ENCODE assay signal across 9 cellular contexts in genomic region chr17:82105417-82105881, GRCh38. TPM values are rescaled to one million over a fixed set of nuclear protein-coding genes. Genes with fewer than 3 reads are reported as not detected.
DNase-seq lines count a peak whose midpoint lies in the region; ATAC-seq, FAIRE-seq and TF ChIP-seq lines count a peak whose summit lies in the region.
"Had no signal": no experiment of that assay in that cellular context is flagged by ENCODE, and none has a peak within 500 bp of the region (broad histone marks: within the 10 kb centered on the region; RNA-seq: fewer than 3 reads in every experiment).

No MANE protein-coding gene starts in this region.

- TF ChIP-seq CTCF in left ventricle myocardium inferior (IDR thresholded peaks at IDR 0.05; ENCODE audit: borderline replicate concordance) (no peak), upper lobe of right lung (IDR thresholded peaks at IDR 0.05) (no peak), nephron progenitor cell (IDR thresholded peaks at IDR 0.05) (no peak)

- no peak overlapping the region for H3K9ac ChIP-seq in mesenchymal stem cell (ENCODE audit: low read length)

- WGBS in mesenchymal stem cell = 95% methylated on average over 13 of the region's 13 CpGs

- peak overlapping the region; percentile 90 for H3K4me3 Mint-ChIP-seq in activated naive CD8-positive, alpha-beta T cell
- no peak overlapping the region for H3K4me3 Mint-ChIP-seq in nephron progenitor cell

- H3K79me1 ChIP-seq in mesenchymal stem cell (replicated peaks; ENCODE audit: low read length, poor library complexity, severe bottlenecking) = peaks cover 5% of the 10 kb centered on the region

- peaks cover 42% of the 10 kb centered on the region for H3K4me1 ChIP-seq in left ventricle myocardium inferior
- peaks cover 49% of the 10 kb centered on the region for H3K4me1 ChIP-seq in mesenchymal stem cell (ENCODE audit: control insufficient read depth, insufficient read depth, low read depth, low read length)
- peaks cover 44% of the 10 kb centered on the region for H3K4me1 ChIP-seq in upper lobe of right lung

- H3K27ac ChIP-seq in left ventricle myocardium inferior (replicated peaks) (peak overlapping the region; percentile 76), mesenchymal stem cell (ENCODE audit: low read length, poor library complexity, severe bottlenecking) (no peak overlapping the region), upper lobe of right lung (peak overlapping the region; percentile 90)

- peaks cover 27% of the 10 kb centered on the region for H3K4me1 Mint-ChIP-seq in activated naive CD8-positive, alpha-beta T cell (ENCODE audit: low read depth)
- peaks cover 79% of the 10 kb centered on the region for H3K4me1 Mint-ChIP-seq in nephron progenitor cell

- H3K4me3 ChIP-seq in left ventricle myocardium inferior (no peak overlapping the region), mesenchymal stem cell (ENCODE audit: insufficient read depth in 1 of 2, low read depth in 1 of 2, low read length in 2 of 2) (no peak overlapping the region), upper lobe of right lung (peak overlapping the region; percentile 41)

- FAIRE-seq in GM19239 (lab: Jason Lieb, UNC) = no peak

- H3K27me3 Mint-ChIP-seq in activated naive CD8-positive, alpha-beta T cell = no peaks in the 10 kb centered on the region
- H3K27me3 Mint-ChIP-seq in nephron progenitor cell (ENCODE audit: low read depth, poor library complexity) = no peaks in the 10 kb centered on the region

- H2BK120ac ChIP-seq in mesenchymal stem cell (ENCODE audit: low read depth, low read length) = no peak overlapping the region

- H3K4ac ChIP-seq in mesenchymal stem cell (ENCODE audit: low read depth in 1 of 2, low read length in 2 of 2) = peak overlapping the region; percentile 24 to 78

- H3K36me3 ChIP-seq in left ventricle myocardium inferior (no peaks in the 10 kb centered on the region), mesenchymal stem cell (ENCODE audit: control insufficient read depth in 1 of 2, insufficient read depth in 2 of 2, low read depth in 1 of 2, low read length in 2 of 2) (peaks cover 6 to 29% of the 10 kb centered on the region in 2 experiments), upper lobe of right lung (no peaks in the 10 kb centered on the region)

- H3K23ac ChIP-seq in mesenchymal stem cell (ENCODE audit: low read length in 2 of 2) = no peak overlapping the region

- no peak overlapping the region for H2AFZ ChIP-seq in mesenchymal stem cell (ENCODE audit: low read depth, low read length)

- H2AK5ac ChIP-seq in mesenchymal stem cell (ENCODE audit: low read length, severe bottlenecking) = no peak overlapping the region

- ATAC-seq in Right ventricle myocardium inferior (no peak), upper lobe of right lung (no peak), HG02973 (IDR thresholded peaks at IDR 0.05; ENCODE audit: unreplicated experiment) (no peak)

- H3K9me3 ChIP-seq in left ventricle myocardium inferior (replicated peaks) (no peaks in the 10 kb centered on the region), mesenchymal stem cell (ENCODE audit: control insufficient read depth, low read length) (no peaks in the 10 kb centered on the region), upper lobe of right lung (no peaks in the 10 kb centered on the region)

- peak overlapping the region; percentile 68 for H3K27ac Mint-ChIP-seq in activated naive CD8-positive, alpha-beta T cell
- no peak overlapping the region for H3K27ac Mint-ChIP-seq in nephron progenitor cell

- no peak overlapping the region for H3K14ac ChIP-seq in mesenchymal stem cell (ENCODE audit: low read length in 2 of 2)

- H3K9me3 Mint-ChIP-seq in activated naive CD8-positive, alpha-beta T cell (ENCODE audit: low read depth) = no peaks in the 10 kb centered on the region
- H3K9me3 Mint-ChIP-seq in nephron progenitor cell = no peaks in the 10 kb centered on the region

- H3K36me3 Mint-ChIP-seq in activated naive CD8-positive, alpha-beta T cell = no peaks in the 10 kb centered on the region
- peaks cover 16% of the 10 kb centered on the region for H3K36me3 Mint-ChIP-seq in nephron progenitor cell (ENCODE audit: low read depth)

- no peak overlapping the region for H2BK5ac ChIP-seq in mesenchymal stem cell (ENCODE audit: low read depth, low read length, poor library complexity, severe bottlenecking)

- peak overlapping the region in 1 of 2 experiments; percentile 98 for H2BK12ac ChIP-seq in mesenchymal stem cell (ENCODE audit: low read length in 2 of 2)

- H3K4me2 ChIP-seq in mesenchymal stem cell (ENCODE audit: low read length, poor library complexity, severe bottlenecking) = no peak overlapping the region

- H4K8ac ChIP-seq in mesenchymal stem cell (ENCODE audit: low read length) = peak overlapping the region; percentile 96

- no peak overlapping the region for H2BK15ac ChIP-seq in mesenchymal stem cell (ENCODE audit: low read depth, poor library complexity, severe bottlenecking)

- DNase-seq in left ventricle myocardium inferior (no peak), Right ventricle myocardium inferior (ENCODE audit: missing footprints) (no peak), mesenchymal stem cell (no peak), upper lobe of right lung (no peak), nephron progenitor cell (no peak), GM19239 (ENCODE audit: insufficient read length, low spot score) (no peak)
- DNase-seq: NCI-H1930 had no signal

- intact Hi-C loops in left ventricle myocardium inferior (cut with micrococcal nuclease) = no loop called here
- intact Hi-C loops in Right ventricle myocardium inferior (cut with DNase I) = no loop called here
- intact Hi-C loops in upper lobe of right lung (cut with DNase I) = no loop called here

- H3K27me3 ChIP-seq in left ventricle myocardium inferior (ENCODE audit: low read depth) (no peaks in the 10 kb centered on the region), mesenchymal stem cell (ENCODE audit: control insufficient read depth in 1 of 2, insufficient read depth in 1 of 2, low read length in 2 of 2) (no peaks in the 10 kb centered on the region), upper lobe of right lung (no peaks in the 10 kb centered on the region)

- peak overlapping the region; percentile 70 to 92 for H3K18ac ChIP-seq in mesenchymal stem cell (ENCODE audit: low read depth in 1 of 2, low read length in 2 of 2)

- peak overlapping the region; percentile 93 for H4K91ac ChIP-seq in mesenchymal stem cell (ENCODE audit: low read length)

RNA-seq across cellular contexts. Expression of gene FASN, which starts 7.4 kb away (rescaled TPM):
- total RNA-seq in left ventricle myocardium inferior = 13.6 TPM
- 46.6 TPM for total RNA-seq in Right ventricle myocardium inferior
- polyA plus RNA-seq in mesenchymal stem cell (2013, experiment 1 of 2) = 121 TPM
- polyA plus RNA-seq in mesenchymal stem cell (2013, experiment 2 of 2) = 108 TPM
- total RNA-seq in upper lobe of right lung = 432 TPM

RNA-seq across cellular contexts. Expression of gene DUS1L, which starts 39.8 kb away (rescaled TPM):
- total RNA-seq in left ventricle myocardium inferior (64.6 TPM), Right ventricle myocardium inferior (59.3 TPM), upper lobe of right lung (82.4 TPM)
- polyA plus RNA-seq in mesenchymal stem cell (2013, experiment 1 of 2) = 23.0 TPM
- polyA plus RNA-seq in mesenchymal stem cell (2013, experiment 2 of 2) = 20.9 TPM

RNA-seq across cellular contexts. Expression of gene GPS1, which starts 53.8 kb away (rescaled TPM):
- total RNA-seq in left ventricle myocardium inferior (85.9 TPM), Right ventricle myocardium inferior (80.9 TPM), upper lobe of right lung (78.0 TPM)
- polyA plus RNA-seq in mesenchymal stem cell (2013, experiment 1 of 2) = 63.6 TPM
- polyA plus RNA-seq in mesenchymal stem cell (2013, experiment 2 of 2) = 62.1 TPM

RNA-seq across cellular contexts. Expression of gene RFNG, which starts 53.8 kb away (rescaled TPM):
- total RNA-seq in left ventricle myocardium inferior (21.1 TPM), Right ventricle myocardium inferior (19.3 TPM), upper lobe of right lung (38.5 TPM)
- 31.3 TPM for polyA plus RNA-seq in mesenchymal stem cell (2013, experiment 1 of 2)
- polyA plus RNA-seq in mesenchymal stem cell (2013, experiment 2 of 2) = 31.7 TPM
